ENCODE assay signal across 1 cellular context in genomic region chr1:158101944-158102343, GRCh38.
TF ChIP-seq lines count a peak whose summit lies in the region.

No MANE protein-coding gene starts in this region.

TF ChIP-seq in SK-N-SH, 30 proteins besides CTCF, POLR2A, EP300 and RAD21 (continued from another document):
- TF ChIP-seq MAX (IDR thresholded peaks at IDR 0.05; ENCODE audit: low read depth) (0 out of 2 replicates have a peak, but pooled peaks have one; percentile 32), PBX3 (IDR thresholded peaks at IDR 0.05) (0 out of 2 replicates have a peak, but pooled peaks have one; percentile 3), EZH2phosphoT487 (IDR thresholded peaks at IDR 0.05; ENCODE audit: borderline replicate concordance, low read depth) (no peak), ZBTB33 (IDR thresholded peaks at IDR 0.05; ENCODE audit: borderline replicate concordance, low read depth) (0 out of 2 replicates have a peak, but pooled peaks have one; percentile 13)
